In the genomic region with DNA sequence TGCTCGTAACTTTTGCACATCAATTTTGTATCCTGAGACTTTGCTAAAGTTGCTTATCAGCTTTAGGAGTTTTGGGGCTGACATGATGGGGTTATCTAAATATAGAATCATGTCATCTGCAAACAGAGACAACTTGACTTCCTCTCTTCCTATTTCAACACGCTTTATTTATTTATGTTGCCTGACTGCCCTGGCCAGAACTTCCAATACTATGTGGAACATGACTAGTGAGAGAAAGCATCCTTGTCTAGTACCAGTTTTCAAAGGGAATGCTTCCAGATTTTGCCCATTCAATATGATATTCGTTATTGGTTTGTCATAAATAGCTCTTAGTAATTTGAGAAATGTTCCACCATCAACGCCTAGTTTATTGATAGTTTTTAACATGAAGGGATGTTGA, we compare ENCODE assay signal across 19 cellular contexts.
DNase-seq lines count a peak whose midpoint lies in the region; ATAC-seq, FAIRE-seq and TF ChIP-seq lines count a peak whose summit lies in the region.
"Had no signal": no experiment of that assay in that cellular context is flagged by ENCODE, and none has a peak within 500 bp of the region (broad histone marks: within the 10 kb centered on the region; RNA-seq: fewer than 3 reads in every experiment).

No MANE protein-coding gene starts in this region.

- in situ Hi-C loops in brain microvascular endothelial cell (cut with HindIII; ENCODE audit: low pct_ligation_motif_present, low sequenced_read_pairs), result no loop called here

- DNase-seq in brain microvascular endothelial cell, result peak; percentile 4
- DNase-seq in foreskin fibroblast, result peak; percentile 7 to 12
- DNase-seq in urothelium cell line (ENCODE audit: low spot score), result no peak
- DNase-seq in GM19239 (ENCODE audit: insufficient read length, low spot score), result no peak
- DNase-seq: CD4-positive, alpha-beta T cell; CD8-positive, alpha-beta memory T cell; DMS 273 treated with DMSO at 0.1 percent for 48 hours; DMS79; EL; GDM1; GM23248; H7; HCEC 1CT had no signal

- no peak overlapping the region for H3K4me3 ChIP-seq in BLaER1 treated with 17β-estradiol and CSF1 and Interleukin-3, amounts not matched to agents 10 nM and 100 nM
- H3K4me3 ChIP-seq in brain microvascular endothelial cell (ENCODE audit: low read depth, low read length) (no peak overlapping the region), foreskin fibroblast (ENCODE audit: low read depth in 1 of 2, low read length in 2 of 2) (no peak overlapping the region)
- H3K4me3 ChIP-seq: GM12878, GM23248 had no signal

- H3K4me2 ChIP-seq in BLaER1 treated with 17β-estradiol and CSF1 and Interleukin-3, amounts not matched to agents 10 nM and 100 nM, result peak overlapping the region; percentile 8 to 60 (median 38); a peak in 20 of 22 replicates

- H3K27ac ChIP-seq in BLaER1 treated with 17β-estradiol and CSF1 and Interleukin-3, amounts not matched to agents 10 nM and 100 nM, result peak overlapping the region in 4 of 11 experiments; percentile 2 to 38 (median 20); a peak in 5 of 22 replicates
- no peak overlapping the region for H3K27ac ChIP-seq in brain microvascular endothelial cell
- H3K27ac ChIP-seq: GM23248 had no signal

- H3K4me1 ChIP-seq in BLaER1 treated with 17β-estradiol and CSF1 and Interleukin-3, amounts not matched to agents 10 nM and 100 nM, result peaks cover 5 to 15% (median 11%) of the 10 kb centered on the region in 10 experiments; a peak in 17 of 20 replicates

- H3K9ac ChIP-seq in BLaER1 treated with 17β-estradiol and CSF1 and Interleukin-3, amounts not matched to agents 10 nM and 100 nM, result no peak overlapping the region
- H3K9ac ChIP-seq: GM23248 had no signal

- H3K36me3 ChIP-seq in BLaER1 treated with 17β-estradiol and CSF1 and Interleukin-3, amounts not matched to agents 10 nM and 100 nM, result no peaks in the 10 kb centered on the region
- H3K36me3 ChIP-seq in brain microvascular endothelial cell (replicated peaks), result no peaks in the 10 kb centered on the region

- H4K20me1 ChIP-seq in BLaER1 treated with 17β-estradiol and CSF1 and Interleukin-3, amounts not matched to agents 10 nM and 100 nM, result no peaks in the 10 kb centered on the region

- no peaks in the 10 kb centered on the region for H3K27me3 ChIP-seq in BLaER1 treated with 17β-estradiol and CSF1 and Interleukin-3, amounts not matched to agents 10 nM and 100 nM
- no peaks in the 10 kb centered on the region for H3K27me3 ChIP-seq in brain microvascular endothelial cell (replicated peaks)

- H3K9me3 ChIP-seq in BLaER1 treated with 17β-estradiol and CSF1 and Interleukin-3, amounts not matched to agents 10 nM and 100 nM (replicated peaks in 1 of 11), result peaks cover 0 to 10% (median 0%) of the 10 kb centered on the region in 11 experiments; a peak in 3 of 22 replicates

- TF ChIP-seq CTCF in brain microvascular endothelial cell (IDR thresholded peaks at IDR 0.05; ENCODE audit: low read depth, low read length, missing control alignments) (no peak), foreskin fibroblast (IDR thresholded peaks at IDR 0.05; ENCODE audit: low read depth, low read length) (no peak)

- FAIRE-seq in urothelium cell line (lab: Jason Lieb, UNC) (peak; percentile 71), GM19239 (lab: Jason Lieb, UNC) (no peak)
- FAIRE-seq: D721Med, GM12878, H1 had no signal

- ATAC-seq in HG03175 (IDR thresholded peaks at IDR 0.05; ENCODE audit: unreplicated experiment), result no peak
- ATAC-seq in GM18868 (IDR thresholded peaks at IDR 0.05; ENCODE audit: unreplicated experiment), result no peak
- ATAC-seq: GM12878 had no signal

Comparison
In these comparisons a context has a peak if more than half of its experiments do, and no peak if none do; other contexts are left out.
1. DNase-seq: peak in brain microvascular endothelial cell (single experiment) and foreskin fibroblast (2 of 2); none in urothelium cell line (single experiment) and GM19239 (single experiment).